In genomic region chr20:47272893-47273590, GRCh38 we compare ENCODE assay signal across 8 cellular contexts.
A peak's percentile ranks its signal among the peaks of the same experiment; 100 is the strongest.
DNase-seq lines count a peak whose midpoint lies in the region; ATAC-seq and TF ChIP-seq lines count a peak whose summit lies in the region.

No MANE protein-coding gene starts in this region.

- H3K27ac ChIP-seq in OCI-LY1 (ENCODE audit: low read depth, low read length, poor library complexity, severe bottlenecking) (no peak overlapping the region), psoas muscle (peak overlapping the region; percentile 38)

- 83 to 86% (median 83%) methylated on average over 8 of the region's 8 CpGs for WGBS in psoas muscle, 3 donors

- H3K27me3 ChIP-seq in OCI-LY1 (ENCODE audit: insufficient read depth, low read length) (no peaks in the 10 kb centered on the region), psoas muscle (ENCODE audit: insufficient read depth in 3 of 3, low read length in 2 of 3) (no peaks in the 10 kb centered on the region)

- no peaks in the 10 kb centered on the region for H4K20me1 ChIP-seq in OCI-LY1 (ENCODE audit: insufficient read depth, low read length)

- no peaks in the 10 kb centered on the region for H3K9me2 ChIP-seq in OCI-LY1 (ENCODE audit: low read depth, low read length)

- H3K4me3 ChIP-seq in OCI-LY1 (ENCODE audit: low read depth, low read length, poor library complexity, severe bottlenecking) (no peak overlapping the region), psoas muscle (no peak overlapping the region)

- H3K4me1 ChIP-seq in OCI-LY1 (ENCODE audit: insufficient read depth, low read length, severe bottlenecking), result peaks cover 22% of the 10 kb centered on the region
- peaks cover 34% of the 10 kb centered on the region for H3K4me1 ChIP-seq in psoas muscle

- H3K79me2 ChIP-seq in OCI-LY1 (ENCODE audit: insufficient read depth, low read length), result peaks cover 19% of the 10 kb centered on the region

- intact Hi-C loops in Right ventricle myocardium superior (cut with DNase I), result loop anchor here (5.0 to 10.0 kb wide), 2 partner anchors 76 to 352 kb away; no protein-coding TSS in a partner anchor
- intact Hi-C loops in psoas muscle (cut with DNase I), result loop anchor here (1.0 to 5.0 kb wide), 3 partner anchors 111 to 349 kb away; no protein-coding TSS in a partner anchor

- H3K4me2 ChIP-seq in OCI-LY1 (ENCODE audit: low read length), result no peak overlapping the region

- DNase-seq in DMS153 treated with DMSO at 0.1 percent for 48 hours (lab: John Stamatoyannopoulos, UW; ENCODE audit: unreplicated experiment) (peak; percentile 61), HUDEP-2 (lab: John Stamatoyannopoulos, UW; ENCODE audit: unreplicated experiment in 76 of 76) (peak in 41 of 76 experiments; percentile 3 to 77 (median 43)), Right ventricle myocardium superior (no peak), psoas muscle (no peak), epidermal melanocyte (ENCODE audit: insufficient read length, low spot score) (no peak)
- peak; percentile 36 for DNase-seq in activated naive CD4-positive, alpha-beta T cell treated with Interleukin-2 at 50 U/mL for 16 hours

- H3K36me3 ChIP-seq in OCI-LY1 (ENCODE audit: insufficient read depth, low read length), result peaks cover 78% of the 10 kb centered on the region
- peaks cover 2 to 43% of the 10 kb centered on the region in 2 donors for H3K36me3 ChIP-seq in psoas muscle (ENCODE audit: insufficient read depth in 1 of 2, low read depth in 1 of 2)

- no peaks in the 10 kb centered on the region for H3F3A ChIP-seq in OCI-LY1 (ENCODE audit: insufficient read depth, low read length)

- H3K9ac ChIP-seq in OCI-LY1 (ENCODE audit: low read length), result no peak overlapping the region

- H3K9me3 ChIP-seq in OCI-LY1 (ENCODE audit: low read length), result no peaks in the 10 kb centered on the region
- no peaks in the 10 kb centered on the region for H3K9me3 ChIP-seq in psoas muscle

- peak; percentile 83 for TF ChIP-seq CTCF in OCI-LY1 (IDR thresholded peaks at IDR 0.05; ENCODE audit: low read length)
- TF ChIP-seq CTCF in psoas muscle (IDR thresholded peaks at IDR 0.05), result peak; percentile 90

- no peak overlapping the region for H2AFZ ChIP-seq in OCI-LY1 (ENCODE audit: low read length)

- ATAC-seq in Right ventricle myocardium superior (ENCODE audit: poor library complexity) (peak; percentile 74), psoas muscle (peak; percentile 62 to 85 (median 78)), HG02588 (IDR thresholded peaks at IDR 0.05; ENCODE audit: unreplicated experiment) (no peak)

Comparison
In these comparisons a context has a peak if more than half of its experiments do, and no peak if none do; other contexts are left out.
1. DNase-seq: peak in DMS153 treated with DMSO at 0.1 percent for 48 hours (single experiment), HUDEP-2 (41 of 76) and activated naive CD4-positive, alpha-beta T cell treated with Interleukin-2 at 50 U/mL for 16 hours (single experiment); none in Right ventricle myocardium superior (single experiment), psoas muscle (0 of 2) and epidermal melanocyte (single experiment).